Comparison of ENCODE assay signal across 18 cellular contexts in genomic region chr20:8524716-8525343, GRCh38.
"Had no signal": no experiment of that assay in that cellular context is flagged by ENCODE, and none has a peak within 500 bp of the region (broad histone marks: within the 10 kb centered on the region; RNA-seq: fewer than 3 reads in every experiment).

No MANE protein-coding gene starts in this region.

- H3K4me1 ChIP-seq: breast epithelium had no signal

- H3K9me3 ChIP-seq: breast epithelium, mucosa of descending colon, psoas muscle, sigmoid colon had no signal

- ATAC-seq: activated T-cell treated with anti-CD3 and anti-CD28 coated beads, Interleukin-2, amount 50 U/mL, for 4 hours; esophagus mucosa; left colon; mucosa of descending colon; natural killer cell; T-helper 17 cell had no signal

- H3K27me3 ChIP-seq: breast epithelium, sigmoid colon had no signal

- H3K27ac ChIP-seq: breast epithelium, psoas muscle, sigmoid colon had no signal

- DNase-seq: activated CD4-positive, alpha-beta T cell treated with anti-CD3 and anti-CD28 coated beads, Interleukin-2, amount 50 U/mL, for 48 hours; activated CD4-positive, CD25-positive, alpha-beta regulatory T cell treated with anti-CD3 and anti-CD28 coated beads, Interleukin-2, amount 50 U/mL, for 72 hours; activated gamma-delta T cell treated with Interleukin-2 at 50 U/mL for 16 hours; activated naive CD8-positive, alpha-beta T cell treated with anti-CD3 and anti-CD28 coated beads for 36 hours; activated T-cell treated with anti-CD3 and anti-CD28 coated beads, Interleukin-2, amount 50 U/mL, for 4 hours; left colon; mucosa of descending colon; natural killer cell; occipital lobe; psoas muscle; sigmoid colon; stimulated activated CD4-positive, alpha-beta T cell treated with anti-CD3 and anti-CD28 coated beads, Interleukin-2, amount 100 ng/mL, for 24 hours; stimulated activated naive CD4-positive, alpha-beta T cell; T-helper 17 cell had no signal

- H3K4me3 ChIP-seq: breast epithelium, mucosa of descending colon, psoas muscle, sigmoid colon had no signal

- FAIRE-seq: endometrium, TTC549 had no signal

- H3K36me3 ChIP-seq: breast epithelium, sigmoid colon had no signal
